In the genomic region with DNA sequence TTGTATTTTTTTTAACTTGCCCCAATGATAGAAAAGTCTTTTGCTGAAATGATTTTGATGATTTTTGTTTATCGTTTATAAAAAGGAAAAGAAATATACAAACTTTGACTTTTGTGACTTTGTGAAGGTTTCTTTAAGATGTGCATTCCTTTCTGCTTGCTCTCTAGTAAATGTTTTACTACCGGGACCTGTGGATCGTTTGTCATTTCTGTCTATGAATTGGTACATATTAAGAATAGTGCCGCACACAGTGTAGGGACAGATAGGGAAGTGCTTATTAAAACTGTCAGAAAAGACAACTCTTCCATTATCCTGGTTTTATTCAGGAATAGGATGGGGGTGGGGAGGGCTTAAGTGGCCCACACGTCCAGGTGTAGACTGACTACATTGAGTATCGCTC, we compare ENCODE assay signal across 16 cellular contexts. TPM values are rescaled to one million over a fixed set of nuclear protein-coding genes. Genes with fewer than 3 reads are reported as not detected.
DNase-seq lines count a peak whose midpoint lies in the region; ATAC-seq and TF ChIP-seq lines count a peak whose summit lies in the region.
"Had no signal": no experiment of that assay in that cellular context is flagged by ENCODE, and none has a peak within 500 bp of the region (broad histone marks: within the 10 kb centered on the region; RNA-seq: fewer than 3 reads in every experiment).

No MANE protein-coding gene starts in this region.

- H3K36me3 Mint-ChIP-seq in MCF 10A (ENCODE audit: insufficient read depth, unreplicated experiment), result peaks cover 94% of the 10 kb centered on the region
- peaks cover 73% of the 10 kb centered on the region for H3K36me3 Mint-ChIP-seq in stimulated activated memory B cell treated with anti-CD40 and anti-IgM and Interleukin-4, amounts not matched to agents 10 μg/mL and 1 μg/mL and 100 μg/mL, for 72 hours

- intact Hi-C loops in MCF 10A (cut with micrococcal nuclease), result no loop called here
- intact Hi-C loops in mammary epithelial cell (cut with micrococcal nuclease), result no loop called here

- H3K4me1 ChIP-seq in mammary epithelial cell (ENCODE audit: insufficient read depth, low read length), result no peaks in the 10 kb centered on the region
- H3K4me1 ChIP-seq: ascending aorta, colonic mucosa had no signal

- H3K4me1 Mint-ChIP-seq in MCF 10A (ENCODE audit: insufficient read depth, unreplicated experiment), result peaks cover 5% of the 10 kb centered on the region
- peaks cover 41% of the 10 kb centered on the region for H3K4me1 Mint-ChIP-seq in stimulated activated memory B cell treated with anti-CD40 and anti-IgM and Interleukin-4, amounts not matched to agents 10 μg/mL and 1 μg/mL and 100 μg/mL, for 72 hours

- H3K27ac Mint-ChIP-seq in MCF 10A (ENCODE audit: low read depth, unreplicated experiment), result peak overlapping the region; percentile 39
- H3K27ac Mint-ChIP-seq in stimulated activated memory B cell treated with anti-CD40 and anti-IgM and Interleukin-4, amounts not matched to agents 10 μg/mL and 1 μg/mL and 100 μg/mL, for 72 hours, result peak overlapping the region; percentile 32

- POLR2A ChIA-PET in MCF 10A (lab: Yijun Ruan, JAX), result interaction anchor here (0.9 to 1.1 kb wide), 4 partner anchors 10 to 78 kb away, joined by 3 to 6 read pairs (median 4); no protein-coding TSS in a partner anchor
- POLR2A ChIA-PET in RWPE1 (lab: Yijun Ruan, JAX; ENCODE audit: low non-redundant PET), result no interaction called here

- dilution Hi-C loops in mammary epithelial cell (cut with HindIII; ENCODE audit: low sequenced_read_pairs), result loop anchor here (5.0 kb wide), 1 partner anchor 72 kb away; no protein-coding TSS in a partner anchor

- peaks cover 50% of the 10 kb centered on the region for H3K79me2 ChIP-seq in mammary epithelial cell (ENCODE audit: insufficient read depth, low read length)

- no peaks in the 10 kb centered on the region for H3K27me3 Mint-ChIP-seq in MCF 10A (ENCODE audit: insufficient read depth, unreplicated experiment)
- H3K27me3 Mint-ChIP-seq in stimulated activated memory B cell treated with anti-CD40 and anti-IgM and Interleukin-4, amounts not matched to agents 10 μg/mL and 1 μg/mL and 100 μg/mL, for 72 hours, result no peaks in the 10 kb centered on the region

- TF ChIP-seq CTCF in MCF 10A (IDR thresholded peaks at IDR 0.05; ENCODE audit: unreplicated experiment) (no peak), mammary epithelial cell (conservative IDR thresholded peaks at IDR 0.05 in 1 of 2, IDR thresholded peaks at IDR 0.05 in 1 of 2; ENCODE audit: extremely low read depth in 1 of 2, insufficient read depth in 1 of 2, low read depth in 1 of 2, low read length in 2 of 2) (no peak), RWPE1 (conservative IDR thresholded peaks at IDR 0.05; ENCODE audit: low read depth) (no peak)

- no peaks in the 10 kb centered on the region for H3K9me3 ChIP-seq in mammary epithelial cell (replicated peaks; ENCODE audit: insufficient read depth, low read length)
- H3K9me3 ChIP-seq: ascending aorta, colonic mucosa, tibial nerve had no signal

- H4K20me1 ChIP-seq in mammary epithelial cell (ENCODE audit: insufficient read depth, low read length), result no peaks in the 10 kb centered on the region

- 72% methylated on average over 6 of the region's 6 CpGs for WGBS in mammary epithelial cell (ENCODE audit: low coverage, missing lambda C conversion rate)

- no peak for ATAC-seq in stimulated activated memory B cell treated with anti-CD40 and anti-IgM and Interleukin-4, amounts not matched to agents 10 μg/mL and 1 μg/mL and 100 μg/mL, for 72 hours

- no peak overlapping the region for H3K4me3 Mint-ChIP-seq in MCF 10A (ENCODE audit: unreplicated experiment)
- no peak overlapping the region for H3K4me3 Mint-ChIP-seq in stimulated activated memory B cell treated with anti-CD40 and anti-IgM and Interleukin-4, amounts not matched to agents 10 μg/mL and 1 μg/mL and 100 μg/mL, for 72 hours

- no peak overlapping the region for H3K9ac ChIP-seq in mammary epithelial cell (ENCODE audit: insufficient read depth, low read length)

- H3K27me3 ChIP-seq in mammary epithelial cell (ENCODE audit: insufficient read depth, low read length), result no peaks in the 10 kb centered on the region
- H3K27me3 ChIP-seq: ascending aorta, colonic mucosa, tibial nerve had no signal

- CTCF ChIA-PET in MCF 10A (lab: Yijun Ruan, JAX) (interaction anchor here (0.6 to 1.6 kb wide), 2 partner anchors 11 to 81 kb away, joined by 5 read pairs; no protein-coding TSS in a partner anchor), mammary epithelial cell (lab: Charles Lee; ENCODE audit: low non-redundant PET) (no interaction called here), RWPE1 (lab: Yijun Ruan, JAX) (interaction anchor here (0.8 kb wide), 1 partner anchor 44 kb away, joined by 3 read pairs; no protein-coding TSS in a partner anchor)

- DNase-seq in MCF 10A (ENCODE audit: unreplicated experiment) (no peak), mammary epithelial cell (no peak), RWPE1 (ENCODE audit: low spot score) (no peak), kidney tubule cell (ENCODE audit: low spot score) (peak; percentile 75), KG1 (lab: John Stamatoyannopoulos, UW) (no peak), SHP77 (lab: John Stamatoyannopoulos, UW) (no peak), SW480 (ENCODE audit: low spot score) (no peak)
- DNase-seq: colonic mucosa; head of caudate nucleus; NCI-H2029 treated with DMSO at 0.1 percent for 48 hours; NCI-H524; retina; stimulated activated CD4-positive, alpha-beta T cell treated with anti-CD3 and anti-CD28 coated beads, Interleukin-2, amount 100 ng/mL, for 24 hours had no signal

- H3K36me3 ChIP-seq in mammary epithelial cell (ENCODE audit: insufficient read depth, low read length), result peaks cover 58% of the 10 kb centered on the region

- H3K4me3 ChIP-seq in mammary epithelial cell (replicated peaks in 1 of 3; ENCODE audit: insufficient read depth in 1 of 3, low read depth in 2 of 3, low read length in 3 of 3), result no peak overlapping the region
- H3K4me3 ChIP-seq: ascending aorta, colonic mucosa, tibial nerve had no signal

- no peak overlapping the region for H3K4me2 ChIP-seq in mammary epithelial cell (ENCODE audit: insufficient read depth, low read depth, low read length)

- no peak overlapping the region for H3K27ac ChIP-seq in mammary epithelial cell (ENCODE audit: insufficient read depth, low read depth, low read length)
- H3K27ac ChIP-seq in RWPE1, result peak overlapping the region; percentile 35
- H3K27ac ChIP-seq: ascending aorta, colonic mucosa, tibial nerve had no signal

- no peak overlapping the region for H2AFZ ChIP-seq in mammary epithelial cell (ENCODE audit: low read depth, low read length)

- H3K9me3 Mint-ChIP-seq in MCF 10A (ENCODE audit: unreplicated experiment), result no peaks in the 10 kb centered on the region
- H3K9me3 Mint-ChIP-seq in stimulated activated memory B cell treated with anti-CD40 and anti-IgM and Interleukin-4, amounts not matched to agents 10 μg/mL and 1 μg/mL and 100 μg/mL, for 72 hours, result no peaks in the 10 kb centered on the region

- in situ Hi-C loops in mammary epithelial cell (cut with MboI; ENCODE audit: low sequenced_read_pairs in 2 of 2), result no loop called here

- BruUV-seq in MCF 10A (replicated peaks; lab: Mats Ljungman, UMichigan), result no TSS peak
- BruUV-seq in mammary epithelial cell (replicated peaks; lab: Mats Ljungman, UMichigan), result no TSS peak

RNA-seq across cellular contexts. Expression of a gene that starts 8.1 kb away (rescaled TPM):
- total RNA-seq in MCF 10A (2022), result 148 and 151 TPM in 2 replicates
- 100 to 1,000 TPM in 1 of 2 donors, 10 to 100 TPM in 1; 44.8 to 132 TPM for total RNA-seq in mammary epithelial cell
- 203 TPM for polyA plus RNA-seq in mammary epithelial cell
- polyA minus RNA-seq in mammary epithelial cell, result 238 TPM

RNA-seq across cellular contexts. Expression of a gene that starts 8.3 kb away (rescaled TPM):
- total RNA-seq in MCF 10A (2022) (36.7 and 49.5 TPM in 2 replicates), mammary epithelial cell (10 to 100 TPM; 39.5 to 49.0 TPM)
- polyA plus RNA-seq in mammary epithelial cell, result 32.0 TPM
- polyA minus RNA-seq in mammary epithelial cell, result 52.4 TPM

RNA-seq across cellular contexts. Expression of a gene that starts 23.4 kb away (rescaled TPM):
- 43.7 and 54.6 TPM in 2 replicates for total RNA-seq in MCF 10A (2022)
- 10 to 100 TPM; 66.1 to 75.3 TPM for total RNA-seq in mammary epithelial cell
- polyA plus RNA-seq in mammary epithelial cell, result 77.9 TPM
- polyA minus RNA-seq in mammary epithelial cell, result 102 TPM

RNA-seq across cellular contexts. Expression of a gene that starts 45.2 kb away (rescaled TPM):
- total RNA-seq in MCF 10A (2022) (137 and 144 TPM in 2 replicates), mammary epithelial cell (100 to 1,000 TPM in 1 of 2 donors, 10 to 100 TPM in 1; 63.2 to 112 TPM)
- polyA plus RNA-seq in mammary epithelial cell, result 44.7 TPM
- polyA minus RNA-seq in mammary epithelial cell, result 163 TPM

RNA-seq across cellular contexts. Expression of a gene that starts 45.7 kb away (rescaled TPM):
- total RNA-seq in MCF 10A (2022) (86.4 and 114 TPM in 2 replicates), mammary epithelial cell (10 to 100 TPM; 60.5 to 74.7 TPM)
- polyA plus RNA-seq in mammary epithelial cell, result 44.7 TPM
- polyA minus RNA-seq in mammary epithelial cell, result 48.7 TPM
